ENCODE assay signal across 8 cellular contexts in the genomic region with DNA sequence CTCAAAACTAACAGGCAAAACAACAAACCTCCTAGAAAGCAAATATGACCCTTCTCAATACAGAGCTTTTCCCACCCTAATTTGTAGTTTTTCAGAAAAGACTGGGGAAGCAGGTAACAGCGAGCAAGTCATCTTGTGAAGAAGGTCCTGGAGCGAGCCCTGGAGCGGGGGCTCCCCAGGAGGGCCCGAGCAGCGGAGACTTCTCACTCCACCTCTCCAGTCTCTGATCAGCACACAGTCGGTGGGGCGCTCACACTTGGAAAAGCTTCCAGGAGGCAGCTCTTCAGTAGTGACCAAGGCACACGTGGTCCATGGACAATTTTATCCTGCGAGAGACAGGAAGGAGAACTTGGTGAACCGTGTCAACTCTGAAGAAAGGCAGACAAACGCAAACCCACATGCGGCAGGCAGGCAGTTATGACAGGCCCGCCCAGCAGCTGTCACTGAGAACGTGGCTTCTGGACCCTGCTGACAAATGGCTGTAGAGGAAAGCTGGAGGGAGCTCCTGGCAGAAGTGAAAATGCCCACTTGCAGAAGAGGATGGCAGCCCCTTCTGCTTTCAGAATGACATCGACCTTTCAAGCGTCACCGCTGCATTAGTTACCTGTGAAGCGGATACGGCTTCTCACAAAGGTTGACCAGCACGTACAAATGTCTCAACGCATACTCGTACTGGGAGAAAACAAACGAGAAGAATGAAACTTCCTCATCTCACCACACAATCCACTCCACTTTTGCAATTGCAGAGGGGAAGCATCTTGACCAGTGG. TPM values are rescaled to one million over a fixed set of nuclear protein-coding genes. Genes with fewer than 3 reads are reported as not detected.
A peak's percentile ranks its signal among the peaks of the same experiment; 100 is the strongest.
DNase-seq lines count a peak whose midpoint lies in the region; ATAC-seq lines count a peak whose summit lies in the region.

No MANE protein-coding gene starts in this region.

- no peaks in the 10 kb centered on the region for H3K9me3 Mint-ChIP-seq in activated CD8-positive, alpha-beta T cell treated with anti-CD3 and anti-CD28 coated beads, Interleukin-2, amount 10 ng/mL, durations not matched to agents 7 days and 5 days (ENCODE audit: insufficient read depth)
- no peaks in the 10 kb centered on the region for H3K9me3 Mint-ChIP-seq in T-helper 2 cell treated with Interferon-gamma antibody and Interleukin-4, amounts not matched to agents 5 μg/mL and 100 μg/mL, for 36 hours

- H3K27me3 Mint-ChIP-seq in activated CD8-positive, alpha-beta T cell treated with anti-CD3 and anti-CD28 coated beads, Interleukin-2, amount 10 ng/mL, durations not matched to agents 7 days and 5 days (ENCODE audit: low read depth) = peaks cover 19% of the 10 kb centered on the region
- peaks cover 11% of the 10 kb centered on the region for H3K27me3 Mint-ChIP-seq in T-helper 2 cell treated with Interferon-gamma antibody and Interleukin-4, amounts not matched to agents 5 μg/mL and 100 μg/mL, for 36 hours (ENCODE audit: low read depth)

- peaks cover 3% of the 10 kb centered on the region for H3K4me1 Mint-ChIP-seq in activated CD8-positive, alpha-beta T cell treated with anti-CD3 and anti-CD28 coated beads, Interleukin-2, amount 10 ng/mL, durations not matched to agents 7 days and 5 days (ENCODE audit: low read depth)
- H3K4me1 Mint-ChIP-seq in T-helper 2 cell treated with Interferon-gamma antibody and Interleukin-4, amounts not matched to agents 5 μg/mL and 100 μg/mL, for 36 hours (ENCODE audit: low read depth) = no peaks in the 10 kb centered on the region

- H3K27ac Mint-ChIP-seq in activated CD8-positive, alpha-beta T cell treated with anti-CD3 and anti-CD28 coated beads, Interleukin-2, amount 10 ng/mL, durations not matched to agents 7 days and 5 days = no peak overlapping the region
- H3K27ac Mint-ChIP-seq in T-helper 2 cell treated with Interferon-gamma antibody and Interleukin-4, amounts not matched to agents 5 μg/mL and 100 μg/mL, for 36 hours = no peak overlapping the region

- DNase-seq in NOMO-1 treated with DMSO at 0.1 percent for 48 hours (lab: John Stamatoyannopoulos, UW; ENCODE audit: unreplicated experiment) (peak; percentile 99), myocyte (ENCODE audit: low read depth) (peak; percentile 23), 8988T (no peak), A172 (ENCODE audit: low spot score) (no peak)
- DNase-seq in activated CD8-positive, alpha-beta T cell treated with anti-CD3 and anti-CD28 coated beads, Interleukin-2, amount 10 ng/mL, durations not matched to agents 7 days and 5 days = no peak
- DNase-seq in T-helper 2 cell treated with Interferon-gamma antibody and Interleukin-4, amounts not matched to agents 5 μg/mL and 100 μg/mL, for 36 hours (ENCODE audit: low spot score) = no peak

- peak; percentile 95 for ATAC-seq in GM18867 (IDR thresholded peaks at IDR 0.05; ENCODE audit: unreplicated experiment)
- ATAC-seq in HG02759 (IDR thresholded peaks at IDR 0.05; ENCODE audit: unreplicated experiment) = peak; percentile 95
- ATAC-seq in activated CD8-positive, alpha-beta T cell treated with anti-CD3 and anti-CD28 coated beads, Interleukin-2, amount 10 ng/mL, durations not matched to agents 7 days and 5 days = no peak

- H3K36me3 Mint-ChIP-seq in activated CD8-positive, alpha-beta T cell treated with anti-CD3 and anti-CD28 coated beads, Interleukin-2, amount 10 ng/mL, durations not matched to agents 7 days and 5 days (ENCODE audit: low read depth) = no peaks in the 10 kb centered on the region
- no peaks in the 10 kb centered on the region for H3K36me3 Mint-ChIP-seq in T-helper 2 cell treated with Interferon-gamma antibody and Interleukin-4, amounts not matched to agents 5 μg/mL and 100 μg/mL, for 36 hours (ENCODE audit: low read depth)

- POLR2A ChIA-PET in activated CD8-positive, alpha-beta T cell treated with anti-CD3 and anti-CD28 coated beads, Interleukin-2, amount 10 ng/mL, durations not matched to agents 7 days and 5 days (lab: Charles Lee) = interaction anchor here (0.5 kb wide), 1 partner anchor 583 kb away, joined by 3 read pairs; a partner anchor contains a TSS

- H3K4me3 Mint-ChIP-seq in activated CD8-positive, alpha-beta T cell treated with anti-CD3 and anti-CD28 coated beads, Interleukin-2, amount 10 ng/mL, durations not matched to agents 7 days and 5 days = no peak overlapping the region
- no peak overlapping the region for H3K4me3 Mint-ChIP-seq in T-helper 2 cell treated with Interferon-gamma antibody and Interleukin-4, amounts not matched to agents 5 μg/mL and 100 μg/mL, for 36 hours

- CTCF ChIA-PET in activated CD8-positive, alpha-beta T cell treated with anti-CD3 and anti-CD28 coated beads, Interleukin-2, amount 10 ng/mL, durations not matched to agents 7 days and 5 days (lab: Charles Lee) = interaction anchor here (1.0 kb wide), 2 partner anchors 9 to 18 kb away, joined by 3 to 4 read pairs; no protein-coding TSS in a partner anchor

RNA-seq across cellular contexts. Expression of a gene that starts 44.2 kb away (rescaled TPM):
- 29.6 and 31.6 TPM in 2 replicates for total RNA-seq in myocyte
- polyA plus RNA-seq in myocyte (2012) = 25.8 TPM
- under 1 TPM; 0.73 to 0.76 TPM for total RNA-seq in activated CD8-positive, alpha-beta T cell treated with anti-CD3 and anti-CD28 coated beads, Interleukin-2, amount 10 ng/mL, durations not matched to agents 7 days and 5 days
- 13.0 and 21.3 TPM in 2 replicates for total RNA-seq in A172 (2014; rRNA removed; shearing (Covaris generic))

Comparison
In these comparisons a context has a peak if more than half of its experiments do, and no peak if none do; other contexts are left out.
1. DNase-seq: peak in NOMO-1 treated with DMSO at 0.1 percent for 48 hours (single experiment) and myocyte (single experiment); none in activated CD8-positive, alpha-beta T cell treated with anti-CD3 and anti-CD28 coated beads, Interleukin-2, amount 10 ng/mL, durations not matched to agents 7 days and 5 days (single experiment), 8988T (single experiment), A172 (single experiment) and T-helper 2 cell treated with Interferon-gamma antibody and Interleukin-4, amounts not matched to agents 5 μg/mL and 100 μg/mL, for 36 hours (single experiment).